Comparison of ENCODE assay signal across 8 cellular contexts in the genomic region with DNA sequence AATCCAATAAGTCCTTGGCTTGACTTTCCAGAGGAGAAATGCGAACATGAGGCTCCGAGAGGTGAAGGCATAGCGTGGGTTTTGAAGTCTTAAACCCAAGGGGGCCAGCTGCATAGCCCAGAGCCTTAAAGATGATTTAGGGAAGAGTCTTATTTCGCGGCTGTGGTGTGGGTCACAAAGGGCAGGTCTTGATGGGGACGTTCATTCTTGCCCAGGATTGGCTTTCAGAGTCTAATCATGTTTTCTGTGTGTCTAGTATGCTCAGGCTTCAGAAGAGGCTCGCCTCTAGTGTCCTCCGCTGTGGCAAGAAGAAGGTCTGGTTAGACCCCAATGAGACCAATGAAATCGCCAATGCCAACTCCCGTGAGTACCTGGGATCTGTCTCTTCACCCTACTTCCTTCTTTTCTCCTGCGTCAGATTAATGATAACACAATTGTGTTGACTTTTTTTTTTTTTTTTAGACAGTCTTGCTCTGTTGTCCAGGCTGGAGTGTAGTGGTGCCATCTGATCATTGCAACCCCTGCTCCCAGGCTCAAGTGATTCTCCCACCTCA. TPM values are rescaled to one million over a fixed set of nuclear protein-coding genes. Genes with fewer than 3 reads are reported as not detected.
DNase-seq lines count a peak whose midpoint lies in the region; ATAC-seq and TF ChIP-seq lines count a peak whose summit lies in the region.

No MANE protein-coding gene starts in this region.

- peaks cover 54% of the 10 kb centered on the region for H3K36me3 Mint-ChIP-seq in dendritic cell treated with granulocyte-macrophage colony-stimulating factor and Interleukin-4, amounts not matched to agents 40 ng/mL and 50 ng/mL, for 4 days (ENCODE audit: low read depth)
- H3K36me3 Mint-ChIP-seq in nephron (ENCODE audit: low read depth): peaks cover 47% of the 10 kb centered on the region

- no peaks in the 10 kb centered on the region for H3K9me3 Mint-ChIP-seq in dendritic cell treated with granulocyte-macrophage colony-stimulating factor and Interleukin-4, amounts not matched to agents 40 ng/mL and 50 ng/mL, for 4 days
- H3K9me3 Mint-ChIP-seq in nephron: no peaks in the 10 kb centered on the region

- peak overlapping the region; percentile 94 for H3K4me3 ChIP-seq in BLaER1
- H3K4me3 ChIP-seq in MG63: peak overlapping the region; percentile 81

- no peak for TF ChIP-seq CTCF in nephron (IDR thresholded peaks at IDR 0.05; ENCODE audit: unreplicated experiment in 3 of 3)

- peaks cover 60% of the 10 kb centered on the region for H3K4me1 ChIP-seq in BLaER1

- H3K27me3 Mint-ChIP-seq in dendritic cell treated with granulocyte-macrophage colony-stimulating factor and Interleukin-4, amounts not matched to agents 40 ng/mL and 50 ng/mL, for 4 days: peaks cover 2% of the 10 kb centered on the region
- H3K27me3 Mint-ChIP-seq in nephron (ENCODE audit: low read depth): no peaks in the 10 kb centered on the region

- peak overlapping the region; percentile 93 for H3K27ac Mint-ChIP-seq in dendritic cell treated with granulocyte-macrophage colony-stimulating factor and Interleukin-4, amounts not matched to agents 40 ng/mL and 50 ng/mL, for 4 days
- H3K27ac Mint-ChIP-seq in nephron: peak overlapping the region; percentile 99 to 100 (median 100)

- peaks cover 43% of the 10 kb centered on the region for H3K4me1 Mint-ChIP-seq in dendritic cell treated with granulocyte-macrophage colony-stimulating factor and Interleukin-4, amounts not matched to agents 40 ng/mL and 50 ng/mL, for 4 days (ENCODE audit: low read depth)
- H3K4me1 Mint-ChIP-seq in nephron: peaks cover 27% of the 10 kb centered on the region

- no peak for DNase-seq in MG63
- DNase-seq in posterior cingulate gyrus: no peak
- DNase-seq in NCI-H1092 (lab: John Stamatoyannopoulos, UW): no peak

- intact Hi-C loops in dendritic cell treated with granulocyte-macrophage colony-stimulating factor and Interleukin-4, amounts not matched to agents 40 ng/mL and 50 ng/mL, for 4 days (cut with micrococcal nuclease): loop anchor here (5.0 kb wide), 1 partner anchor 34 kb away; a partner anchor contains a TSS
- intact Hi-C loops in posterior cingulate gyrus (cut with DNase I): no loop called here

- no peaks in the 10 kb centered on the region for H3K27me3 ChIP-seq in BLaER1
- H3K27me3 ChIP-seq in MG63: no peaks in the 10 kb centered on the region

- H3K36me3 ChIP-seq in BLaER1 (peaks cover 50% of the 10 kb centered on the region), MG63 (peaks cover 51% of the 10 kb centered on the region)

- peak overlapping the region; percentile 98 for H3K4me2 ChIP-seq in BLaER1

- peak overlapping the region; percentile 92 for H3K4me3 Mint-ChIP-seq in dendritic cell treated with granulocyte-macrophage colony-stimulating factor and Interleukin-4, amounts not matched to agents 40 ng/mL and 50 ng/mL, for 4 days
- peak overlapping the region; percentile 90 to 97 (median 91) for H3K4me3 Mint-ChIP-seq in nephron

- H3K9me3 ChIP-seq in BLaER1 (no peaks in the 10 kb centered on the region), MG63 (no peaks in the 10 kb centered on the region)

- peaks cover 48% of the 10 kb centered on the region for H4K20me1 ChIP-seq in BLaER1

- peak overlapping the region; percentile 99 for H3K9ac ChIP-seq in BLaER1

- no peak for ATAC-seq in HG02885 (IDR thresholded peaks at IDR 0.05; ENCODE audit: poor library complexity, unreplicated experiment)
- ATAC-seq in esophagus mucosa: no peak

- H3K27ac ChIP-seq in BLaER1: peak overlapping the region; percentile 100

RNA-seq across cellular contexts. Expression of a gene that starts 1.0 kb away (rescaled TPM):
- 4,123 and 4,721 TPM in 2 replicates for total RNA-seq in MG63 (2014; rRNA removed; shearing (Covaris generic); ENCODE audit: low replicate concordance)
- 1,581 TPM for total RNA-seq in esophagus mucosa

RNA-seq across cellular contexts. Expression of a gene that starts 3.6 kb away (rescaled TPM):
- total RNA-seq in MG63 (2014; rRNA removed; shearing (Covaris generic); ENCODE audit: low replicate concordance): 2.2 and 2.4 TPM in 2 replicates
- 2.0 TPM for total RNA-seq in esophagus mucosa

RNA-seq across cellular contexts. Expression of a gene that starts 24.7 kb away (rescaled TPM):
- not detected in 2 replicates for total RNA-seq in MG63 (2014; rRNA removed; shearing (Covaris generic); ENCODE audit: low replicate concordance)
- total RNA-seq in esophagus mucosa: 0.60 TPM

RNA-seq across cellular contexts. Expression of a gene that starts 35.1 kb away (rescaled TPM):
- not detected in 2 replicates for total RNA-seq in MG63 (2014; rRNA removed; shearing (Covaris generic); ENCODE audit: low replicate concordance)
- total RNA-seq in esophagus mucosa: not detected

RNA-seq across cellular contexts. Expression of a gene that starts 49.6 kb away (rescaled TPM):
- not detected in 2 replicates for total RNA-seq in MG63 (2014; rRNA removed; shearing (Covaris generic); ENCODE audit: low replicate concordance)
- total RNA-seq in esophagus mucosa: 3.1 TPM
